Comparison of ENCODE assay signal across 8 cellular contexts in genomic region chr15:44726568-44727461, GRCh38. TPM values are rescaled to one million over a fixed set of nuclear protein-coding genes. Genes with fewer than 3 reads are reported as not detected.
DNase-seq lines count a peak whose midpoint lies in the region; ATAC-seq, FAIRE-seq and TF ChIP-seq lines count a peak whose summit lies in the region.

No MANE protein-coding gene starts in this region.

- DNase-seq in GM06990 (ENCODE audit: extremely low read depth, insufficient read length) (peak; percentile 79), MG63 (peak; percentile 79), ureter (ENCODE audit: low spot score) (peak; percentile 71), frontal cortex (ENCODE audit: low spot score in 2 of 2) (no peak)
- DNase-seq in activated CD4-positive, alpha-beta T cell treated with anti-CD3 and anti-CD28 coated beads, Interleukin-2, amount 50 U/mL, for 1 hour, result peak; percentile 65
- DNase-seq in effector memory CD4-positive, alpha-beta T cell, result peak; percentile 72 to 77 (median 74)

- ATAC-seq in GM21786 (IDR thresholded peaks at IDR 0.05; ENCODE audit: unreplicated experiment), result peak; percentile 31

- H3K4me1 ChIP-seq in effector memory CD4-positive, alpha-beta T cell (ENCODE audit: control insufficient read depth, insufficient read depth, low read length, poor library complexity, severe bottlenecking), result peaks cover 57% of the 10 kb centered on the region
- peaks cover 21% of the 10 kb centered on the region for H3K4me1 ChIP-seq in muscle layer of colon (ENCODE audit: insufficient read depth, low read length)

- no peak for TF ChIP-seq CTCF in GM06990 (IDR thresholded peaks at IDR 0.05; ENCODE audit: insufficient read depth, low read length, poor library complexity, severe bottlenecking)

- H3K27ac ChIP-seq in effector memory CD4-positive, alpha-beta T cell (ENCODE audit: insufficient read depth, low read length, poor library complexity, severe bottlenecking), result peak overlapping the region; percentile 98
- H3K27ac ChIP-seq in muscle layer of colon (ENCODE audit: low read depth, low read length), result peak overlapping the region; percentile 92

- H3K4me3 ChIP-seq in GM06990 (replicated peaks; ENCODE audit: low read depth, low read length), result peak overlapping the region; percentile 38
- H3K4me3 ChIP-seq in MG63, result no peak overlapping the region
- peak overlapping the region; percentile 34 for H3K4me3 ChIP-seq in effector memory CD4-positive, alpha-beta T cell (ENCODE audit: insufficient read depth, low read depth, low read length, poor library complexity, severe bottlenecking)
- no peak overlapping the region for H3K4me3 ChIP-seq in muscle layer of colon (ENCODE audit: low read depth in 1 of 2, low read length in 2 of 2)

- H3K9me3 ChIP-seq in MG63 (no peaks in the 10 kb centered on the region), muscle layer of colon (ENCODE audit: low read length) (no peaks in the 10 kb centered on the region)
- no peaks in the 10 kb centered on the region for H3K9me3 ChIP-seq in effector memory CD4-positive, alpha-beta T cell (ENCODE audit: control insufficient read depth, low read length)

- no peak overlapping the region for H3K9ac ChIP-seq in muscle layer of colon (ENCODE audit: low read length)

- H3K36me3 ChIP-seq in GM06990 (ENCODE audit: control insufficient read depth, insufficient read depth, low read length), result peaks cover 2% of the 10 kb centered on the region; the same call in 1 of the 2 replicates
- H3K36me3 ChIP-seq in MG63, result no peaks in the 10 kb centered on the region; the same call in 1 of the 2 replicates
- peaks cover 2% of the 10 kb centered on the region for H3K36me3 ChIP-seq in effector memory CD4-positive, alpha-beta T cell (ENCODE audit: control insufficient read depth, insufficient read depth, low read length)
- peaks cover 4% of the 10 kb centered on the region for H3K36me3 ChIP-seq in muscle layer of colon (ENCODE audit: insufficient read depth, low read length)

- no peak for FAIRE-seq in frontal cortex (lab: Jason Lieb, UNC)

- H3K27me3 ChIP-seq in GM06990 (replicated peaks; ENCODE audit: control insufficient read depth, insufficient read depth, low read length), result no peaks in the 10 kb centered on the region
- H3K27me3 ChIP-seq in MG63, result no peaks in the 10 kb centered on the region
- no peaks in the 10 kb centered on the region for H3K27me3 ChIP-seq in effector memory CD4-positive, alpha-beta T cell (replicated peaks; ENCODE audit: control insufficient read depth, insufficient read depth, low read length, poor library complexity, severe bottlenecking)
- H3K27me3 ChIP-seq in muscle layer of colon (ENCODE audit: control insufficient read depth in 1 of 2, insufficient read depth in 2 of 2, low read length in 2 of 2), result no peaks in the 10 kb centered on the region

RNA-seq across cellular contexts. Expression of gene TRIM69, which starts 9.5 kb away (rescaled TPM):
- total RNA-seq in MG63 (2014; rRNA removed; shearing (Covaris generic); ENCODE audit: low replicate concordance), result 7.8 and 8.9 TPM in 2 replicates
- 25.7 TPM for total RNA-seq in ureter
- total RNA-seq in frontal cortex, result 40.4 TPM

RNA-seq across cellular contexts. Expression of gene B2M, which starts 15.5 kb away (rescaled TPM):
- 2,823 and 3,000 TPM in 2 replicates for total RNA-seq in MG63 (2014; rRNA removed; shearing (Covaris generic); ENCODE audit: low replicate concordance)
- total RNA-seq in ureter, result 1,566 TPM
- total RNA-seq in frontal cortex, result 295 TPM

RNA-seq across cellular contexts. Expression of gene PATL2, which starts 15.7 kb away (rescaled TPM):
- not detected in 2 replicates for total RNA-seq in MG63 (2014; rRNA removed; shearing (Covaris generic); ENCODE audit: low replicate concordance)
- total RNA-seq in ureter (4.0 TPM), frontal cortex (not detected)

Comparison
In these comparisons a context has a peak if more than half of its experiments do, and no peak if none do; other contexts are left out.
1. DNase-seq: peak in GM06990 (single experiment), MG63 (single experiment), activated CD4-positive, alpha-beta T cell treated with anti-CD3 and anti-CD28 coated beads, Interleukin-2, amount 50 U/mL, for 1 hour (single experiment), effector memory CD4-positive, alpha-beta T cell (3 of 3) and ureter (single experiment); none in frontal cortex (0 of 2).
2. H3K4me3 ChIP-seq: peak in GM06990 (single experiment) and effector memory CD4-positive, alpha-beta T cell (single experiment); none in MG63 (single experiment) and muscle layer of colon (0 of 2).